ENCODE assay signal across 22 cellular contexts in genomic region chr5:32854473-32854872, GRCh38.
"Had no signal": no experiment of that assay in that cellular context is flagged by ENCODE, and none has a peak within 500 bp of the region (broad histone marks: within the 10 kb centered on the region; RNA-seq: fewer than 3 reads in every experiment).

No MANE protein-coding gene starts in this region.

- H3K4me1 ChIP-seq: esophagus muscularis mucosa, foreskin keratinocyte, left lung, lower lobe of right lung had no signal

- H3K36me3 ChIP-seq: esophagus muscularis mucosa, heart right ventricle, left lung, lower lobe of right lung had no signal

- H3K4me3 ChIP-seq: coronary artery, dorsolateral prefrontal cortex, esophagus muscularis mucosa, heart right ventricle, left lung, lower lobe of right lung had no signal

- DNase-seq: dermis blood vessel endothelial cell; dorsolateral prefrontal cortex; effector CD4-positive, alpha-beta T cell; effector memory CD4-positive, alpha-beta T cell; foreskin keratinocyte; glutamatergic neuron; head of caudate nucleus; heart right ventricle; hippocampal formation; left cardiac atrium; left lung; left ventricle myocardium superior; lower lobe of right lung; mesenchymal stem cell; midbrain had no signal

- H3K27me3 ChIP-seq: esophagus muscularis mucosa, heart right ventricle, left lung had no signal

- ATAC-seq: foreskin keratinocyte, heart right ventricle, left cardiac atrium, left lung, left ventricle myocardium superior, lower lobe of right lung had no signal

- FAIRE-seq: colon, endothelial cell of umbilical vein, frontal cortex, islet of Langerhans, keratinocyte had no signal

- H3K27ac ChIP-seq: coronary artery, dorsolateral prefrontal cortex, esophagus muscularis mucosa, foreskin keratinocyte, heart right ventricle, left lung, lower lobe of right lung had no signal
